ENCODE assay signal across 1 cellular context in the genomic region with DNA sequence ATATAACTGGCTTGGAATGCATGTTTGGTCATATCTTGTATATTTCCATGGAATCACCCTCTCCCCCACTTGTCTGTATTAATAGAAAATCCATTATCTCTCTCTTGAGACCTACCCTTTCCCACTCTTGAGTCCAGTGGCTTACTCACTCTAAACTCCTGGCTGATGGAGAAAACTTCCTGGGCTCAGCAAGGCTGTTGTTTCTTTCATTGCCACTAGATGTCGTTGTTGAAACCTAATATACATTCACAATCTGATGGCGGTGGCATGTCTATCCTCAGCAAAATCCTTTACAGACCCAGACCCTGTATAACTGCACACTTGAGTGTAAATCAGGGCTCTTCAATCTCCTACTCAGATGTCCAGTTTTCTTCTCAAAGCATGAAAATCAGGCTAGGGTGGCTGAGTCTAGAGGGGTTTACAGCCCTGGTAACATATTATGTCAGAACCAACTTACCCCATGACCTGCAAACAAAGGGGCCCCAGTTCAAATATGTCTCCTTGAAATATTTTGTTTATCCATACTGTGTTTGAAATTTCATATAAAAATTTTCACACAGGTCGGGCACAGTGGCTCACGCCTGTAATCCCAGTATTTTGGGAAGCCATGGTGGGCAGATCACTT.
TF ChIP-seq lines count a peak whose summit lies in the region.

No MANE protein-coding gene starts in this region.

TF ChIP-seq in HepG2, 621 proteins besides CTCF, POLR2A, EP300 and RAD21 (continued from another document):
- TF ChIP-seq MAFK (conservative IDR thresholded peaks at IDR 0.05 in 1 of 2, IDR thresholded peaks at IDR 0.05 in 1 of 2; ENCODE audit: low read length in 2 of 2) (0 out of 4 replicates have a peak, but pooled peaks of 1 of the 2 experiments have one; percentile 1), FOXK1 (CRISPR knock-in tag; IDR thresholded peaks at IDR 0.05; ENCODE audit: borderline replicate concordance, low read depth) (peak; percentile 34; the same call in 1 of the 2 replicates), SMC3 (IDR thresholded peaks at IDR 0.05; ENCODE audit: low read length) (peak; percentile 56), HMGA1 (CRISPR knock-in tag; conservative IDR thresholded peaks at IDR 0.05) (no peak)
